ENCODE assay signal across 33 cellular contexts in the genomic region with DNA sequence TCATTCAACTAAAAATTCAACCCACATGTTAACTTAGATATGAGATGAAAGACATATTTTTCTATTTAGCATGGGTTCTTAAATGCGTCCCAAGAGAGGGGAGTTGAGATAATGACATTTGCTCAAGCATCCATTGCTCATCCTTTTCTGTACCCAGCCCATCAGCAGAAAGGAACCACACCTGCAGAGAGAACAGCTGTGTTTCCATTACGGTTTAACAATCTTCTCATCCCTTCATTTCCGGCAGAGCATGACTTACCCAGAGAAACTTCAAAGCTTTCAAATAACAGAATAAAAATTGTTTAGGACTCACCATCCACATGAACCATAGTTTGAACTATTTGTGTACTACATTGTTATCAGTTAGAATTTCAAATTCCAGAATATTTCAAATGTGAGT.
"Had no signal": no experiment of that assay in that cellular context is flagged by ENCODE, and none has a peak within 500 bp of the region (broad histone marks: within the 10 kb centered on the region; RNA-seq: fewer than 3 reads in every experiment).

No MANE protein-coding gene starts in this region.

- H3K27me3 Mint-ChIP-seq: activated CD4-positive, alpha-beta T cell treated with anti-CD3 and anti-CD28 coated beads, Interleukin-2, amount 10 ng/mL, durations not matched to agents 7 days and 5 days; activated naive CD8-positive, alpha-beta T cell; activated naive CD8-positive, alpha-beta T cell treated with anti-CD3 and anti-CD28 coated beads, Interleukin-2, amount 50 U/mL, for 24 hours; activated T-cell treated with anti-CD3 and anti-CD28 coated beads, Interleukin-2, amount 50 U/mL, for 24 hours had no signal

- H3K27ac Mint-ChIP-seq: activated CD4-positive, alpha-beta memory T cell treated with anti-CD3 and anti-CD28 coated beads, Interleukin-2, amount 10 ng/mL, durations not matched to agents 7 days and 5 days; activated CD4-positive, alpha-beta T cell treated with anti-CD3 and anti-CD28 coated beads, Interleukin-2, amount 10 ng/mL, durations not matched to agents 7 days and 5 days; activated naive CD8-positive, alpha-beta T cell; activated naive CD8-positive, alpha-beta T cell treated with anti-CD3 and anti-CD28 coated beads, Interleukin-2, amount 50 U/mL, for 24 hours; activated T-cell treated with anti-CD3 and anti-CD28 coated beads, Interleukin-2, amount 50 U/mL, for 24 hours; activated T-cell treated with anti-CD3 and anti-CD28 coated beads, Interleukin-2, amount 50 U/mL, for 72 hours; activated T-helper 17 cell treated with anti-CD3 and anti-CD28 coated beads, Interleukin-2, amount 50 U/mL, for 72 hours; effector memory CD8-positive, alpha-beta T cell; WTC11 had no signal

- H3K4me1 Mint-ChIP-seq: activated CD4-positive, alpha-beta memory T cell treated with anti-CD3 and anti-CD28 coated beads, Interleukin-2, amount 10 ng/mL, durations not matched to agents 7 days and 5 days; activated CD4-positive, alpha-beta T cell treated with anti-CD3 and anti-CD28 coated beads, Interleukin-2, amount 10 ng/mL, durations not matched to agents 7 days and 5 days; activated naive CD8-positive, alpha-beta T cell treated with anti-CD3 and anti-CD28 coated beads, Interleukin-2, amount 50 U/mL, for 24 hours; activated T-helper 17 cell treated with anti-CD3 and anti-CD28 coated beads, Interleukin-2, amount 50 U/mL, for 72 hours had no signal

- H3K4me1 ChIP-seq: adrenal gland, gastrocnemius medialis, heart right ventricle had no signal

- H3K9me3 Mint-ChIP-seq: activated CD4-positive, alpha-beta memory T cell treated with anti-CD3 and anti-CD28 coated beads, Interleukin-2, amount 10 ng/mL, durations not matched to agents 7 days and 5 days; activated T-cell treated with anti-CD3 and anti-CD28 coated beads, Interleukin-2, amount 50 U/mL, for 24 hours; effector memory CD8-positive, alpha-beta T cell had no signal

- DNase-seq: activated CD4-positive, alpha-beta memory T cell treated with anti-CD3 and anti-CD28 coated beads, Interleukin-2, amount 10 ng/mL, durations not matched to agents 7 days and 5 days; activated CD4-positive, alpha-beta T cell treated with anti-CD3 and anti-CD28 coated beads for 1 hour; activated CD4-positive, alpha-beta T cell treated with anti-CD3 and anti-CD28 coated beads for 4 hours; activated CD4-positive, alpha-beta T cell treated with anti-CD3 and anti-CD28 coated beads, Interleukin-2, amount 10 ng/mL, durations not matched to agents 7 days and 5 days; activated CD4-positive, alpha-beta T cell treated with anti-CD3 and anti-CD28 coated beads, Interleukin-2, amount 50 U/mL, for 4 hours; activated CD8-positive, alpha-beta memory T cell treated with anti-CD3 and anti-CD28 coated beads, Interleukin-2, amount 50 U/mL, for 48 hours; activated effector memory CD4-positive, alpha-beta T cell treated with Interleukin-2 at 50 U/mL for 16 hours; activated gamma-delta T cell treated with Interleukin-2 at 50 U/mL for 16 hours; activated naive CD4-positive, alpha-beta T cell treated with anti-CD3 and anti-CD28 coated beads, Interleukin-2, amount 50 U/mL, for 16 hours; activated naive CD4-positive, alpha-beta T cell treated with Interleukin-2 at 50 U/mL for 16 hours; activated naive CD8-positive, alpha-beta T cell treated with anti-CD3 and anti-CD28 coated beads, Interleukin-2, amount 50 U/mL, for 24 hours; activated T-cell treated with anti-CD3 and anti-CD28 coated beads for 4 hours; activated T-cell treated with anti-CD3 and anti-CD28 coated beads, Interleukin-2, amount 50 U/mL, for 24 hours; activated T-cell treated with anti-CD3 and anti-CD28 coated beads, Interleukin-2, amount 50 U/mL, for 72 hours; adrenal gland; amygdala; aorta; body of pancreas; caudate nucleus; cortex of kidney; dermis blood vessel endothelial cell; effector CD4-positive, alpha-beta T cell; effector memory CD8-positive, alpha-beta T cell; erythroblast; foreskin keratinocyte; gastrocnemius medialis; glutamatergic neuron; heart right ventricle; T-helper 2 cell had no signal

- H3K36me3 ChIP-seq: adrenal gland, esophagus muscularis mucosa, gastrocnemius medialis, heart right ventricle had no signal

- H3K27me3 ChIP-seq: adrenal gland, body of pancreas, esophagus muscularis mucosa, gastrocnemius medialis, heart right ventricle had no signal

- H3K36me3 Mint-ChIP-seq: WTC11 had no signal

- H3K9me3 ChIP-seq: adrenal gland, body of pancreas, esophagus muscularis mucosa, gastrocnemius medialis, heart right ventricle had no signal

- H3K27ac ChIP-seq: adrenal gland, body of pancreas, esophagus muscularis mucosa, foreskin keratinocyte, gastrocnemius medialis, heart right ventricle had no signal

- H3K4me3 Mint-ChIP-seq: activated CD4-positive, alpha-beta memory T cell treated with anti-CD3 and anti-CD28 coated beads, Interleukin-2, amount 10 ng/mL, durations not matched to agents 7 days and 5 days; activated CD4-positive, alpha-beta T cell treated with anti-CD3 and anti-CD28 coated beads, Interleukin-2, amount 10 ng/mL, durations not matched to agents 7 days and 5 days; activated naive CD8-positive, alpha-beta T cell; activated naive CD8-positive, alpha-beta T cell treated with anti-CD3 and anti-CD28 coated beads, Interleukin-2, amount 50 U/mL, for 24 hours; activated T-cell treated with anti-CD3 and anti-CD28 coated beads, Interleukin-2, amount 50 U/mL, for 24 hours; activated T-cell treated with anti-CD3 and anti-CD28 coated beads, Interleukin-2, amount 50 U/mL, for 72 hours; activated T-helper 17 cell treated with anti-CD3 and anti-CD28 coated beads, Interleukin-2, amount 50 U/mL, for 72 hours; effector memory CD8-positive, alpha-beta T cell; WTC11 had no signal

- H3K4me3 ChIP-seq: adrenal gland, body of pancreas, esophagus muscularis mucosa, gastrocnemius medialis, heart right ventricle had no signal
